Comparison of ENCODE assay signal across 35 cellular contexts in genomic region chr2:122150546-122150945, GRCh38.
"Had no signal": no experiment of that assay in that cellular context is flagged by ENCODE, and none has a peak within 500 bp of the region (broad histone marks: within the 10 kb centered on the region; RNA-seq: fewer than 3 reads in every experiment).

No MANE protein-coding gene starts in this region.

- H3K4me1 ChIP-seq: adrenal gland, body of pancreas had no signal

- H3K4me3 ChIP-seq: adrenal gland, body of pancreas had no signal

- FAIRE-seq: colon, endometrium, frontal cortex had no signal

- H3K27me3 ChIP-seq: adrenal gland, body of pancreas had no signal

- H3K9me3 Mint-ChIP-seq: activated naive CD4-positive, alpha-beta T cell treated with anti-CD3 and anti-CD28 coated beads for 36 hours; activated naive CD4-positive, alpha-beta T cell treated with anti-CD3 and anti-CD28 coated beads, Interleukin-2, amount 50 U/mL, for 24 hours; activated naive CD8-positive, alpha-beta T cell treated with anti-CD3 and anti-CD28 coated beads for 36 hours; activated naive CD8-positive, alpha-beta T cell treated with anti-CD3 and anti-CD28 coated beads, Interleukin-2, amount 50 U/mL, for 24 hours; activated T-helper 1 cell treated with anti-CD3 and anti-CD28 coated beads, Interleukin-12 subunit alpha, Interleukin-12 subunit beta, Interleukin-2, Interleukin-4 antibody, amounts not matched to agents 30 ng/mL and 10 ng/mL and 1 ng/mL, durations not matched to agents 14 hours and 24 hours and 36 hours; activated T-helper 2 cell treated with anti-CD3 and anti-CD28 coated beads, Interferon-gamma antibody, Interleukin-2, Interleukin-4, amounts not matched to agents 10 μg/mL and 5 μg/mL and 100 μg/mL, durations not matched to agents 14 hours and 24 hours and 36 hours; T-helper 2 cell treated with Interferon-gamma antibody and Interleukin-4, amounts not matched to agents 5 μg/mL and 100 μg/mL, for 36 hours had no signal

- H3K4me3 Mint-ChIP-seq: activated CD8-positive, alpha-beta memory T cell treated with anti-CD3 and anti-CD28 coated beads, Interleukin-2, amount 10 ng/mL, durations not matched to agents 7 days and 5 days; activated CD8-positive, alpha-beta T cell treated with anti-CD3 and anti-CD28 coated beads, Interleukin-2, amount 10 ng/mL, durations not matched to agents 7 days and 5 days; activated naive CD4-positive, alpha-beta T cell treated with anti-CD3 and anti-CD28 coated beads for 36 hours; activated naive CD4-positive, alpha-beta T cell treated with anti-CD3 and anti-CD28 coated beads, Interleukin-2, amount 50 U/mL, for 24 hours; activated naive CD8-positive, alpha-beta T cell treated with anti-CD3 and anti-CD28 coated beads for 36 hours; activated naive CD8-positive, alpha-beta T cell treated with anti-CD3 and anti-CD28 coated beads, Interleukin-2, amount 50 U/mL, for 24 hours; activated T-helper 1 cell treated with anti-CD3 and anti-CD28 coated beads, Interleukin-12 subunit alpha, Interleukin-12 subunit beta, Interleukin-2, Interleukin-4 antibody, amounts not matched to agents 30 ng/mL and 10 ng/mL and 1 ng/mL, durations not matched to agents 14 hours and 24 hours and 36 hours; T-helper 17 cell; T-helper 2 cell treated with Interferon-gamma antibody and Interleukin-4, amounts not matched to agents 5 μg/mL and 100 μg/mL, for 36 hours; WTC11 had no signal

- H3K36me3 Mint-ChIP-seq: activated CD8-positive, alpha-beta memory T cell treated with anti-CD3 and anti-CD28 coated beads, Interleukin-2, amount 10 ng/mL, durations not matched to agents 7 days and 5 days; activated naive CD4-positive, alpha-beta T cell treated with anti-CD3 and anti-CD28 coated beads, Interleukin-2, amount 50 U/mL, for 24 hours; activated naive CD8-positive, alpha-beta T cell treated with anti-CD3 and anti-CD28 coated beads for 36 hours; WTC11 had no signal

- H3K4me1 Mint-ChIP-seq: activated CD8-positive, alpha-beta memory T cell treated with anti-CD3 and anti-CD28 coated beads, Interleukin-2, amount 10 ng/mL, durations not matched to agents 7 days and 5 days; activated naive CD4-positive, alpha-beta T cell treated with anti-CD3 and anti-CD28 coated beads, Interleukin-2, amount 50 U/mL, for 24 hours; activated naive CD8-positive, alpha-beta T cell treated with anti-CD3 and anti-CD28 coated beads for 36 hours; activated naive CD8-positive, alpha-beta T cell treated with anti-CD3 and anti-CD28 coated beads, Interleukin-2, amount 50 U/mL, for 24 hours; T-helper 17 cell had no signal

- H3K27me3 Mint-ChIP-seq: activated CD8-positive, alpha-beta memory T cell treated with anti-CD3 and anti-CD28 coated beads, Interleukin-2, amount 10 ng/mL, durations not matched to agents 7 days and 5 days; activated naive CD8-positive, alpha-beta T cell treated with anti-CD3 and anti-CD28 coated beads, Interleukin-2, amount 50 U/mL, for 24 hours; T-helper 17 cell had no signal

- H3K27ac Mint-ChIP-seq: activated CD8-positive, alpha-beta memory T cell treated with anti-CD3 and anti-CD28 coated beads, Interleukin-2, amount 10 ng/mL, durations not matched to agents 7 days and 5 days; activated CD8-positive, alpha-beta T cell treated with anti-CD3 and anti-CD28 coated beads, Interleukin-2, amount 10 ng/mL, durations not matched to agents 7 days and 5 days; activated naive CD4-positive, alpha-beta T cell treated with anti-CD3 and anti-CD28 coated beads for 36 hours; activated naive CD4-positive, alpha-beta T cell treated with anti-CD3 and anti-CD28 coated beads, Interleukin-2, amount 50 U/mL, for 24 hours; activated naive CD8-positive, alpha-beta T cell treated with anti-CD3 and anti-CD28 coated beads for 36 hours; activated naive CD8-positive, alpha-beta T cell treated with anti-CD3 and anti-CD28 coated beads, Interleukin-2, amount 50 U/mL, for 24 hours; activated T-helper 1 cell treated with anti-CD3 and anti-CD28 coated beads, Interleukin-12 subunit alpha, Interleukin-12 subunit beta, Interleukin-2, Interleukin-4 antibody, amounts not matched to agents 30 ng/mL and 10 ng/mL and 1 ng/mL, durations not matched to agents 14 hours and 24 hours and 36 hours; activated T-helper 2 cell treated with anti-CD3 and anti-CD28 coated beads, Interferon-gamma antibody, Interleukin-2, Interleukin-4, amounts not matched to agents 10 μg/mL and 5 μg/mL and 100 μg/mL, durations not matched to agents 14 hours and 24 hours and 36 hours; T-helper 17 cell; T-helper 2 cell treated with Interferon-gamma antibody and Interleukin-4, amounts not matched to agents 5 μg/mL and 100 μg/mL, for 36 hours; WTC11 had no signal

- H3K9me3 ChIP-seq: adrenal gland, body of pancreas had no signal

- ATAC-seq: activated CD8-positive, alpha-beta memory T cell treated with anti-CD3 and anti-CD28 coated beads, Interleukin-2, amount 10 ng/mL, durations not matched to agents 7 days and 5 days; activated CD8-positive, alpha-beta T cell treated with anti-CD3 and anti-CD28 coated beads, Interleukin-2, amount 10 ng/mL, durations not matched to agents 7 days and 5 days; activated naive CD8-positive, alpha-beta T cell treated with anti-CD3 and anti-CD28 coated beads, Interleukin-2, amount 50 U/mL, for 24 hours; body of pancreas; esophagus mucosa; T-helper 17 cell; WTC11 had no signal

- H3K36me3 ChIP-seq: adrenal gland had no signal

- DNase-seq: activated CD4-positive, alpha-beta T cell treated with anti-CD3 and anti-CD28 coated beads for 48 hours; activated CD4-positive, alpha-beta T cell treated with anti-CD3 and anti-CD28 coated beads, Interleukin-2, amount 50 U/mL, for 1 hour; activated CD4-positive, alpha-beta T cell treated with anti-CD3 and anti-CD28 coated beads, Interleukin-2, amount 50 U/mL, for 48 hours; activated CD8-positive, alpha-beta memory T cell treated with anti-CD3 and anti-CD28 coated beads, Interleukin-2, amount 10 ng/mL, durations not matched to agents 7 days and 5 days; activated CD8-positive, alpha-beta memory T cell treated with anti-CD3 and anti-CD28 coated beads, Interleukin-2, amount 50 U/mL, for 4 hours; activated CD8-positive, alpha-beta T cell treated with anti-CD3 and anti-CD28 coated beads, Interleukin-2, amount 10 ng/mL, durations not matched to agents 7 days and 5 days; activated effector memory CD4-positive, alpha-beta T cell treated with anti-CD3 and anti-CD28 coated beads, Interleukin-2, amount 50 U/mL, for 16 hours; activated naive CD4-positive, alpha-beta T cell treated with anti-CD3 and anti-CD28 coated beads for 36 hours; activated naive CD8-positive, alpha-beta T cell treated with anti-CD3 and anti-CD28 coated beads for 36 hours; activated naive CD8-positive, alpha-beta T cell treated with anti-CD3 and anti-CD28 coated beads, Interleukin-2, amount 50 U/mL, for 24 hours; activated T-cell treated with anti-CD3 and anti-CD28 coated beads, Interleukin-2, amount 50 U/mL, for 1 hour; activated T-cell treated with anti-CD3 and anti-CD28 coated beads, Interleukin-2, amount 50 U/mL, for 48 hours; adrenal gland; amygdala; aorta; body of pancreas; caudate nucleus; cortex of kidney; dermis blood vessel endothelial cell; effector CD8-positive, alpha-beta T cell; foreskin fibroblast; head of caudate nucleus; T-helper 1 cell; T-helper 17 cell; T1000 had no signal

- H3K27ac ChIP-seq: adrenal gland, body of pancreas, VCaP had no signal
